ENCODE assay signal across 8 cellular contexts in genomic region chr9:91949946-91950664, GRCh38. TPM values are rescaled to one million over a fixed set of nuclear protein-coding genes. Genes with fewer than 3 reads are reported as not detected.
DNase-seq lines count a peak whose midpoint lies in the region; ATAC-seq and TF ChIP-seq lines count a peak whose summit lies in the region.

TSS of gene ROR2 (minus strand) at chr9:91950228.

- H3K4me1 ChIP-seq in CD8-positive, alpha-beta T cell (ENCODE audit: insufficient read depth, low read length) = no peaks in the 10 kb centered on the region
- no peaks in the 10 kb centered on the region for H3K4me1 ChIP-seq in NT2/D1 (ENCODE audit: insufficient read depth, insufficient read length)
- H3K4me1 ChIP-seq in left ventricle myocardium inferior = peaks cover 22% of the 10 kb centered on the region

- H3K36me3 ChIP-seq in CD8-positive, alpha-beta T cell (ENCODE audit: insufficient read depth, low read length) = no peaks in the 10 kb centered on the region
- H3K36me3 ChIP-seq in NT2/D1 (ENCODE audit: insufficient read depth, insufficient read length, low read length) = no peaks in the 10 kb centered on the region
- H3K36me3 ChIP-seq in left ventricle myocardium inferior = no peaks in the 10 kb centered on the region

- peaks cover 54% of the 10 kb centered on the region for H3K27me3 Mint-ChIP-seq in CD8-positive, alpha-beta T cell (ENCODE audit: low read depth)
- peaks cover 72% of the 10 kb centered on the region for H3K27me3 Mint-ChIP-seq in activated naive CD8-positive, alpha-beta T cell treated with anti-CD3 and anti-CD28 coated beads, Interleukin-2, amount 10 ng/mL, durations not matched to agents 7 days and 5 days

- H3K4me3 ChIP-seq in CD8-positive, alpha-beta T cell (ENCODE audit: low read depth, low read length) = no peak within 1 kb of the TSS
- H3K4me3 ChIP-seq in NT2/D1 (ENCODE audit: insufficient read length, low read depth) = peak within 1 kb of the TSS; percentile 72
- H3K4me3 ChIP-seq in left ventricle myocardium inferior = peak within 1 kb of the TSS; percentile 67
- peak within 1 kb of the TSS; percentile 54 for H3K4me3 ChIP-seq in retinal pigment epithelial cell (ENCODE audit: low read length)

- H3K27me3 ChIP-seq in CD8-positive, alpha-beta T cell (ENCODE audit: insufficient read depth, low read length) = peaks cover 18% of the 10 kb centered on the region
- H3K27me3 ChIP-seq in NT2/D1 (ENCODE audit: insufficient read depth, insufficient read length) (peaks cover 30% of the 10 kb centered on the region), left ventricle myocardium inferior (ENCODE audit: low read depth) (peaks cover 89% of the 10 kb centered on the region)

- H3K36me3 Mint-ChIP-seq in CD8-positive, alpha-beta T cell = no peaks in the 10 kb centered on the region
- H3K36me3 Mint-ChIP-seq in activated naive CD8-positive, alpha-beta T cell treated with anti-CD3 and anti-CD28 coated beads, Interleukin-2, amount 10 ng/mL, durations not matched to agents 7 days and 5 days = no peaks in the 10 kb centered on the region

- H3K4me3 Mint-ChIP-seq in CD8-positive, alpha-beta T cell = peak within 1 kb of the TSS; percentile 66
- peak within 1 kb of the TSS; percentile 78 for H3K4me3 Mint-ChIP-seq in activated naive CD8-positive, alpha-beta T cell treated with anti-CD3 and anti-CD28 coated beads, Interleukin-2, amount 10 ng/mL, durations not matched to agents 7 days and 5 days

- H3K9me3 Mint-ChIP-seq in CD8-positive, alpha-beta T cell = no peaks in the 10 kb centered on the region
- no peaks in the 10 kb centered on the region for H3K9me3 Mint-ChIP-seq in activated naive CD8-positive, alpha-beta T cell treated with anti-CD3 and anti-CD28 coated beads, Interleukin-2, amount 10 ng/mL, durations not matched to agents 7 days and 5 days

- intact Hi-C loops in CD8-positive, alpha-beta T cell (cut with DNase I, micrococcal nuclease) = loop anchor here (2.0 to 10.0 kb wide), 4 partner anchors 175 to 1035 kb away; no protein-coding TSS in a partner anchor
- intact Hi-C loops in left ventricle myocardium inferior (cut with micrococcal nuclease) = loop anchor here (10.0 kb wide), 1 partner anchor 175 kb away; no protein-coding TSS in a partner anchor

- peak in 6 of 7 experiments; percentile 6 to 61 (median 20) for DNase-seq in CD8-positive, alpha-beta T cell
- DNase-seq in NT2/D1 (ENCODE audit: low read depth, low spot score) = peak; percentile 72
- DNase-seq in activated naive CD8-positive, alpha-beta T cell treated with anti-CD3 and anti-CD28 coated beads, Interleukin-2, amount 10 ng/mL, durations not matched to agents 7 days and 5 days = peak; percentile 88
- DNase-seq in left ventricle myocardium inferior = peak; percentile 67
- DNase-seq in retinal pigment epithelial cell (ENCODE audit: low read depth) = no peak

- H3K4me1 Mint-ChIP-seq in CD8-positive, alpha-beta T cell (ENCODE audit: low read depth) = peaks cover 8% of the 10 kb centered on the region
- peaks cover 7% of the 10 kb centered on the region for H3K4me1 Mint-ChIP-seq in activated naive CD8-positive, alpha-beta T cell treated with anti-CD3 and anti-CD28 coated beads, Interleukin-2, amount 10 ng/mL, durations not matched to agents 7 days and 5 days

- no peak for TF ChIP-seq CTCF in CD8-positive, alpha-beta T cell (IDR thresholded peaks at IDR 0.05)
- peak; percentile 71 for TF ChIP-seq CTCF in left ventricle myocardium inferior (IDR thresholded peaks at IDR 0.05; ENCODE audit: borderline replicate concordance)
- TF ChIP-seq CTCF in retinal pigment epithelial cell (conservative IDR thresholded peaks at IDR 0.05; ENCODE audit: low read depth, low read length) = peak; percentile 46

- no peak within 1 kb of the TSS for H3K27ac Mint-ChIP-seq in CD8-positive, alpha-beta T cell
- no peak within 1 kb of the TSS for H3K27ac Mint-ChIP-seq in activated naive CD8-positive, alpha-beta T cell treated with anti-CD3 and anti-CD28 coated beads, Interleukin-2, amount 10 ng/mL, durations not matched to agents 7 days and 5 days

- no peak within 1 kb of the TSS for H3K27ac ChIP-seq in CD8-positive, alpha-beta T cell (ENCODE audit: low read depth, low read length)
- H3K27ac ChIP-seq in left ventricle myocardium inferior (replicated peaks) = peak within 1 kb of the TSS; percentile 33

- ATAC-seq in CD8-positive, alpha-beta T cell = peak; percentile 58
- ATAC-seq in GM21786 (IDR thresholded peaks at IDR 0.05; ENCODE audit: unreplicated experiment) = peak; percentile 53
- peak; percentile 88 for ATAC-seq in activated naive CD8-positive, alpha-beta T cell treated with anti-CD3 and anti-CD28 coated beads, Interleukin-2, amount 10 ng/mL, durations not matched to agents 7 days and 5 days (ENCODE audit: low read depth)
- no peak for ATAC-seq in GM21717 (IDR thresholded peaks at IDR 0.05; ENCODE audit: unreplicated experiment)
- ATAC-seq in HG03521 (IDR thresholded peaks at IDR 0.05; ENCODE audit: unreplicated experiment) = no peak

- POLR2A ChIA-PET in CD8-positive, alpha-beta T cell (lab: Charles Lee) = no interaction called here
- POLR2A ChIA-PET in activated naive CD8-positive, alpha-beta T cell treated with anti-CD3 and anti-CD28 coated beads, Interleukin-2, amount 10 ng/mL, durations not matched to agents 7 days and 5 days (lab: Charles Lee) = interaction anchor here (1.0 to 1.7 kb wide), 3 partner anchors 53 to 176 kb away, joined by 3 to 4 read pairs (median 4); no protein-coding TSS in a partner anchor

- CTCF ChIA-PET in CD8-positive, alpha-beta T cell (lab: Charles Lee) = interaction anchor here (0.7 to 1.4 kb wide), 2 partner anchors 18 to 192 kb away, joined by 3 to 4 read pairs; no protein-coding TSS in a partner anchor

- no peaks in the 10 kb centered on the region for H3K9me3 ChIP-seq in CD8-positive, alpha-beta T cell (ENCODE audit: low read length)
- no peaks in the 10 kb centered on the region for H3K9me3 ChIP-seq in NT2/D1 (ENCODE audit: insufficient read depth, low read length)
- H3K9me3 ChIP-seq in left ventricle myocardium inferior (replicated peaks) = peaks cover 10% of the 10 kb centered on the region

- peak within 1 kb of the TSS; percentile 84 for H3K9ac ChIP-seq in NT2/D1 (ENCODE audit: insufficient read length, low read depth)

RNA-seq across cellular contexts. Expression of gene ROR2, which starts in this region (rescaled TPM):
- under 1 TPM; 0.19 to 0.43 TPM for total RNA-seq in CD8-positive, alpha-beta T cell
- total RNA-seq in activated naive CD8-positive, alpha-beta T cell treated with anti-CD3 and anti-CD28 coated beads, Interleukin-2, amount 10 ng/mL, durations not matched to agents 7 days and 5 days = under 1 TPM; 0.08 to 0.14 TPM
- 0.74 TPM for total RNA-seq in left ventricle myocardium inferior

Comparison
In these comparisons a context has a peak if more than half of its experiments do, and no peak if none do; other contexts are left out.
1. Peak in DNase-seq and ATAC-seq in CD8-positive, alpha-beta T cell; RNA of the gene not detected or under 1 TPM.
2. Peak in DNase-seq and ATAC-seq in activated naive CD8-positive, alpha-beta T cell treated with anti-CD3 and anti-CD28 coated beads, Interleukin-2, amount 10 ng/mL, durations not matched to agents 7 days and 5 days; RNA of the gene not detected or under 1 TPM.
3. Peak in DNase-seq, H3K4me3 ChIP-seq and H3K27ac ChIP-seq in left ventricle myocardium inferior; RNA of the gene not detected or under 1 TPM.